Comparison of ENCODE assay signal across 2 cellular contexts in the genomic region with DNA sequence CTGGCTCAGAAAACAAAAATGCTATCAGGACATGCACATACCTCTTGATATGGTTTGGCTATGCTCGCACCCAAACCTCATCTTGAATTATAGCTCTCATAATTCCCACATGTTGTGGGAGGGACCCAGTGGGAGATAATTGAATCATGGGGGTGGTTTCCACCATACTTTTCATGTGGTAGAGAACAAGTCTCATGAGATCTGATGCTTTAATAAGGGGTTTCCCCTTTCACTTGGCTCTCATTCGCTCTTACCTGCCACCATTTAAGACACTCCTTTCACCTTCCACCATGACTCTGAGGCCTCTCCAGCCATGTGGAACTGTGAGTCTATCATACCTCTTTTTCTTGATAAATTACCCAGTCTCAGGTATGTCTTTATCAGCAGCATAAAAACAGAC.
TF ChIP-seq lines count a peak whose summit lies in the region.

No MANE protein-coding gene starts in this region.

TF ChIP-seq in GM23338, 12 proteins besides CTCF, POLR2A, EP300 and RAD21 (continued from another document):
- TF ChIP-seq, protein P1, sequence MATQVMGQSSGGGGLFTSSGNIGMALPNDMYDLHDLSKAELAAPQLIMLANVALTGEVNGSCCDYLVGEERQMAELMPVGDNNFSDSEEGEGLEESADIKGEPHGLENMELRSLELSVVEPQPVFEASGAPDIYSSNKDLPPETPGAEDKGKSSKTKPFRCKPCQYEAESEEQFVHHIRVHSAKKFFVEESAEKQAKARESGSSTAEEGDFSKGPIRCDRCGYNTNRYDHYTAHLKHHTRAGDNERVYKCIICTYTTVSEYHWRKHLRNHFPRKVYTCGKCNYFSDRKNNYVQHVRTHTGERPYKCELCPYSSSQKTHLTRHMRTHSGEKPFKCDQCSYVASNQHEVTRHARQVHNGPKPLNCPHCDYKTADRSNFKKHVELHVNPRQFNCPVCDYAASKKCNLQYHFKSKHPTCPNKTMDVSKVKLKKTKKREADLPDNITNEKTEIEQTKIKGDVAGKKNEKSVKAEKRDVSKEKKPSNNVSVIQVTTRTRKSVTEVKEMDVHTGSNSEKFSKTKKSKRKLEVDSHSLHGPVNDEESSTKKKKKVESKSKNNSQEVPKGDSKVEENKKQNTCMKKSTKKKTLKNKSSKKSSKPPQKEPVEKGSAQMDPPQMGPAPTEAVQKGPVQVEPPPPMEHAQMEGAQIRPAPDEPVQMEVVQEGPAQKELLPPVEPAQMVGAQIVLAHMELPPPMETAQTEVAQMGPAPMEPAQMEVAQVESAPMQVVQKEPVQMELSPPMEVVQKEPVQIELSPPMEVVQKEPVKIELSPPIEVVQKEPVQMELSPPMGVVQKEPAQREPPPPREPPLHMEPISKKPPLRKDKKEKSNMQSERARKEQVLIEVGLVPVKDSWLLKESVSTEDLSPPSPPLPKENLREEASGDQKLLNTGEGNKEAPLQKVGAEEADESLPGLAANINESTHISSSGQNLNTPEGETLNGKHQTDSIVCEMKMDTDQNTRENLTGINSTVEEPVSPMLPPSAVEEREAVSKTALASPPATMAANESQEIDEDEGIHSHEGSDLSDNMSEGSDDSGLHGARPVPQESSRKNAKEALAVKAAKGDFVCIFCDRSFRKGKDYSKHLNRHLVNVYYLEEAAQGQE (IDR thresholded peaks at IDR 0.05; ENCODE audit: unreplicated experiment), result no peak
- TF ChIP-seq, protein P2, sequence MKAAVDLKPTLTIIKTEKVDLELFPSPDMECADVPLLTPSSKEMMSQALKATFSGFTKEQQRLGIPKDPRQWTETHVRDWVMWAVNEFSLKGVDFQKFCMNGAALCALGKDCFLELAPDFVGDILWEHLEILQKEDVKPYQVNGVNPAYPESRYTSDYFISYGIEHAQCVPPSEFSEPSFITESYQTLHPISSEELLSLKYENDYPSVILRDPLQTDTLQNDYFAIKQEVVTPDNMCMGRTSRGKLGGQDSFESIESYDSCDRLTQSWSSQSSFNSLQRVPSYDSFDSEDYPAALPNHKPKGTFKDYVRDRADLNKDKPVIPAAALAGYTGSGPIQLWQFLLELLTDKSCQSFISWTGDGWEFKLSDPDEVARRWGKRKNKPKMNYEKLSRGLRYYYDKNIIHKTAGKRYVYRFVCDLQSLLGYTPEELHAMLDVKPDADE (IDR thresholded peaks at IDR 0.05), result no peak
- TF ChIP-seq CREB1 (CRISPR knock-in tag; IDR thresholded peaks at IDR 0.05; ENCODE audit: low read depth) (no peak), ZNF114 (CRISPR knock-in tag; IDR thresholded peaks at IDR 0.05) (no peak), JUNB (IDR thresholded peaks at IDR 0.05; ENCODE audit: unreplicated experiment) (no peak), NANOG (IDR thresholded peaks at IDR 0.05; ENCODE audit: borderline replicate concordance) (no peak), POLR2AphosphoS5 (IDR thresholded peaks at IDR 0.05; ENCODE audit: low read depth) (no peak), EZH2 (IDR thresholded peaks at IDR 0.05; ENCODE audit: low read depth, unreplicated experiment) (no peak)
- TF ChIP-seq, protein P3, sequence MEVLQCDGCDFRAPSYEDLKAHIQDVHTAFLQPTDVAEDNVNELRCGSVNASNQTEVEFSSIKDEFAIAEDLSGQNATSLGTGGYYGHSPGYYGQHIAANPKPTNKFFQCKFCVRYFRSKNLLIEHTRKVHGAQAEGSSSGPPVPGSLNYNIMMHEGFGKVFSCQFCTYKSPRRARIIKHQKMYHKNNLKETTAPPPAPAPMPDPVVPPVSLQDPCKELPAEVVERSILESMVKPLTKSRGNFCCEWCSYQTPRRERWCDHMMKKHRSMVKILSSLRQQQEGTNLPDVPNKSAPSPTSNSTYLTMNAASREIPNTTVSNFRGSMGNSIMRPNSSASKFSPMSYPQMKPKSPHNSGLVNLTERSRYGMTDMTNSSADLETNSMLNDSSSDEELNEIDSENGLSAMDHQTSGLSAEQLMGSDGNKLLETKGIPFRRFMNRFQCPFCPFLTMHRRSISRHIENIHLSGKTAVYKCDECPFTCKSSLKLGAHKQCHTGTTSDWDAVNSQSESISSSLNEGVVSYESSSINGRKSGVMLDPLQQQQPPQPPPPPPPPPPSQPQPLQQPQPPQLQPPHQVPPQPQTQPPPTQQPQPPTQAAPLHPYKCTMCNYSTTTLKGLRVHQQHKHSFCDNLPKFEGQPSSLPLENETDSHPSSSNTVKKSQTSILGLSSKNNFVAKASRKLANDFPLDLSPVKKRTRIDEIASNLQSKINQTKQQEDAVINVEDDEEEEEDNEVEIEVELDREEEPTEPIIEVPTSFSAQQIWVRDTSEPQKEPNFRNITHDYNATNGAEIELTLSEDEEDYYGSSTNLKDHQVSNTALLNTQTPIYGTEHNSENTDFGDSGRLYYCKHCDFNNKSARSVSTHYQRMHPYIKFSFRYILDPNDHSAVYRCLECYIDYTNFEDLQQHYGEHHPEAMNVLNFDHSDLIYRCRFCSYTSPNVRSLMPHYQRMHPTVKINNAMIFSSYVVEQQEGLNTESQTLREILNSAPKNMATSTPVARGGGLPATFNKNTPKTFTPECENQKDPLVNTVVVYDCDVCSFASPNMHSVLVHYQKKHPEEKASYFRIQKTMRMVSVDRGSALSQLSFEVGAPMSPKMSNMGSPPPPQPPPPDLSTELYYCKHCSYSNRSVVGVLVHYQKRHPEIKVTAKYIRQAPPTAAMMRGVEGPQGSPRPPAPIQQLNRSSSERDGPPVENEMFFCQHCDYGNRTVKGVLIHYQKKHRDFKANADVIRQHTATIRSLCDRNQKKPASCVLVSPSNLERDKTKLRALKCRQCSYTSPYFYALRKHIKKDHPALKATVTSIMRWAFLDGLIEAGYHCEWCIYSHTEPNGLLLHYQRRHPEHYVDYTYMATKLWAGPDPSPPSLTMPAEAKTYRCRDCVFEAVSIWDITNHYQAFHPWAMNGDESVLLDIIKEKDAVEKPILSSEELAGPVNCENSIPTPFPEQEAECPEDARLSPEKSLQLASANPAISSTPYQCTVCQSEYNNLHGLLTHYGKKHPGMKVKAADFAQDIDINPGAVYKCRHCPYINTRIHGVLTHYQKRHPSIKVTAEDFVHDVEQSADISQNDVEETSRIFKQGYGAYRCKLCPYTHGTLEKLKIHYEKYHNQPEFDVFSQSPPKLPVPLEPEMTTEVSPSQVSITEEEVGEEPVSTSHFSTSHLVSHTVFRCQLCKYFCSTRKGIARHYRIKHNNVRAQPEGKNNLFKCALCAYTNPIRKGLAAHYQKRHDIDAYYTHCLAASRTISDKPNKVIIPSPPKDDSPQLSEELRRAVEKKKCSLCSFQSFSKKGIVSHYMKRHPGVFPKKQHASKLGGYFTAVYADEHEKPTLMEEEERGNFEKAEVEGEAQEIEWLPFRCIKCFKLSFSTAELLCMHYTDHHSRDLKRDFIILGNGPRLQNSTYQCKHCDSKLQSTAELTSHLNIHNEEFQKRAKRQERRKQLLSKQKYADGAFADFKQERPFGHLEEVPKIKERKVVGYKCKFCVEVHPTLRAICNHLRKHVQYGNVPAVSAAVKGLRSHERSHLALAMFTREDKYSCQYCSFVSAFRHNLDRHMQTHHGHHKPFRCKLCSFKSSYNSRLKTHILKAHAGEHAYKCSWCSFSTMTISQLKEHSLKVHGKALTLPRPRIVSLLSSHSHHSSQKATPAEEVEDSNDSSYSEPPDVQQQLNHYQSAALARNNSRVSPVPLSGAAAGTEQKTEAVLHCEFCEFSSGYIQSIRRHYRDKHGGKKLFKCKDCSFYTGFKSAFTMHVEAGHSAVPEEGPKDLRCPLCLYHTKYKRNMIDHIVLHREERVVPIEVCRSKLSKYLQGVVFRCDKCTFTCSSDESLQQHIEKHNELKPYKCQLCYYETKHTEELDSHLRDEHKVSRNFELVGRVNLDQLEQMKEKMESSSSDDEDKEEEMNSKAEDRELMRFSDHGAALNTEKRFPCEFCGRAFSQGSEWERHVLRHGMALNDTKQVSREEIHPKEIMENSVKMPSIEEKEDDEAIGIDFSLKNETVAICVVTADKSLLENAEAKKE (CRISPR knock-in tag; IDR thresholded peaks at IDR 0.05), result no peak

TF ChIP-seq in GM12878, 131 proteins besides CTCF, POLR2A, EP300 and RAD21 (continued from another document):
- TF ChIP-seq, protein P4, sequence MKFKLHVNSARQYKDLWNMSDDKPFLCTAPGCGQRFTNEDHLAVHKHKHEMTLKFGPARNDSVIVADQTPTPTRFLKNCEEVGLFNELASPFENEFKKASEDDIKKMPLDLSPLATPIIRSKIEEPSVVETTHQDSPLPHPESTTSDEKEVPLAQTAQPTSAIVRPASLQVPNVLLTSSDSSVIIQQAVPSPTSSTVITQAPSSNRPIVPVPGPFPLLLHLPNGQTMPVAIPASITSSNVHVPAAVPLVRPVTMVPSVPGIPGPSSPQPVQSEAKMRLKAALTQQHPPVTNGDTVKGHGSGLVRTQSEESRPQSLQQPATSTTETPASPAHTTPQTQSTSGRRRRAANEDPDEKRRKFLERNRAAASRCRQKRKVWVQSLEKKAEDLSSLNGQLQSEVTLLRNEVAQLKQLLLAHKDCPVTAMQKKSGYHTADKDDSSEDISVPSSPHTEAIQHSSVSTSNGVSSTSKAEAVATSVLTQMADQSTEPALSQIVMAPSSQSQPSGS (IDR thresholded peaks at IDR 0.05; ENCODE audit: low read length), result no peak
- TF ChIP-seq, protein P5, sequence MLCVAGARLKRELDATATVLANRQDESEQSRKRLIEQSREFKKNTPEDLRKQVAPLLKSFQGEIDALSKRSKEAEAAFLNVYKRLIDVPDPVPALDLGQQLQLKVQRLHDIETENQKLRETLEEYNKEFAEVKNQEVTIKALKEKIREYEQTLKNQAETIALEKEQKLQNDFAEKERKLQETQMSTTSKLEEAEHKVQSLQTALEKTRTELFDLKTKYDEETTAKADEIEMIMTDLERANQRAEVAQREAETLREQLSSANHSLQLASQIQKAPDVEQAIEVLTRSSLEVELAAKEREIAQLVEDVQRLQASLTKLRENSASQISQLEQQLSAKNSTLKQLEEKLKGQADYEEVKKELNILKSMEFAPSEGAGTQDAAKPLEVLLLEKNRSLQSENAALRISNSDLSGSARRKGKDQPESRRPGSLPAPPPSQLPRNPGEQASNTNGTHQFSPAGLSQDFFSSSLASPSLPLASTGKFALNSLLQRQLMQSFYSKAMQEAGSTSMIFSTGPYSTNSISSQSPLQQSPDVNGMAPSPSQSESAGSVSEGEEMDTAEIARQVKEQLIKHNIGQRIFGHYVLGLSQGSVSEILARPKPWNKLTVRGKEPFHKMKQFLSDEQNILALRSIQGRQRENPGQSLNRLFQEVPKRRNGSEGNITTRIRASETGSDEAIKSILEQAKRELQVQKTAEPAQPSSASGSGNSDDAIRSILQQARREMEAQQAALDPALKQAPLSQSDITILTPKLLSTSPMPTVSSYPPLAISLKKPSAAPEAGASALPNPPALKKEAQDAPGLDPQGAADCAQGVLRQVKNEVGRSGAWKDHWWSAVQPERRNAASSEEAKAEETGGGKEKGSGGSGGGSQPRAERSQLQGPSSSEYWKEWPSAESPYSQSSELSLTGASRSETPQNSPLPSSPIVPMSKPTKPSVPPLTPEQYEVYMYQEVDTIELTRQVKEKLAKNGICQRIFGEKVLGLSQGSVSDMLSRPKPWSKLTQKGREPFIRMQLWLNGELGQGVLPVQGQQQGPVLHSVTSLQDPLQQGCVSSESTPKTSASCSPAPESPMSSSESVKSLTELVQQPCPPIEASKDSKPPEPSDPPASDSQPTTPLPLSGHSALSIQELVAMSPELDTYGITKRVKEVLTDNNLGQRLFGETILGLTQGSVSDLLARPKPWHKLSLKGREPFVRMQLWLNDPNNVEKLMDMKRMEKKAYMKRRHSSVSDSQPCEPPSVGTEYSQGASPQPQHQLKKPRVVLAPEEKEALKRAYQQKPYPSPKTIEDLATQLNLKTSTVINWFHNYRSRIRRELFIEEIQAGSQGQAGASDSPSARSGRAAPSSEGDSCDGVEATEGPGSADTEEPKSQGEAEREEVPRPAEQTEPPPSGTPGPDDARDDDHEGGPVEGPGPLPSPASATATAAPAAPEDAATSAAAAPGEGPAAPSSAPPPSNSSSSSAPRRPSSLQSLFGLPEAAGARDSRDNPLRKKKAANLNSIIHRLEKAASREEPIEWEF (IDR thresholded peaks at IDR 0.05; ENCODE audit: insufficient replicate concordance, low read depth, low read length), result no peak
- no peak for TF ChIP-seq IRF4 (IDR thresholded peaks at IDR 0.05; ENCODE audit: low read depth, low read length)
